ENCODE assay signal across 17 cellular contexts in the genomic region with DNA sequence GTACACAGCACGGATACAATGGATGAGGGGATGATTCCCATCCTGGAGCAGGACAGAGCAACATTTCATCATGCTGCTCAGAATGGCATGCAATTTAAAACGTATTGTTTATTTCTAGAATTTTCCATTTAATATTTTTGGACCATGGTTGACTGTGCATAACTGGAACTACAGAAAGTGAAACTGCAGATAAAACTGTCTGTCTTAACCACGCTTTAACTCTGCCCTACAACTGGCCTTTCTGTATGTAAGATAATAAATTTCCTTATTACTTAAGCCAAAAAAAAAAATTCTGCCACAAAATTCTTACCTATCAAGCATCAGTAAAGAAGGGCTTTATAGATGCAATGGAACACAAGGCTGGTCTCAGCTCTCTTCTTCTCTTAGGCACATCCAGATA. TPM values are rescaled to one million over a fixed set of nuclear protein-coding genes. Genes with fewer than 3 reads are reported as not detected.
"Had no signal": no experiment of that assay in that cellular context is flagged by ENCODE, and none has a peak within 500 bp of the region (broad histone marks: within the 10 kb centered on the region; RNA-seq: fewer than 3 reads in every experiment).

No MANE protein-coding gene starts in this region.

- DNase-seq: activated CD4-positive, CD25-positive, alpha-beta regulatory T cell treated with anti-CD3 and anti-CD28 coated beads, Interleukin-2, amount 50 U/mL, for 72 hours; activated CD8-positive, alpha-beta T cell treated with anti-CD3 and anti-CD28 coated beads for 36 hours; activated naive CD4-positive, alpha-beta T cell treated with anti-CD3 and anti-CD28 coated beads, Interleukin-2, amount 10 ng/mL, durations not matched to agents 7 days and 5 days; adrenal gland; endodermal cell; midbrain; naive thymus-derived CD4-positive, alpha-beta T cell; stimulated activated CD4-positive, alpha-beta T cell treated with anti-CD3 and anti-CD28 coated beads, Interleukin-4, amount 100 ng/mL, for 4 hours; stomach had no signal

- H3K27me3 ChIP-seq: adrenal gland, stomach had no signal

- H3K4me1 Mint-ChIP-seq: brain; central memory CD8-positive, alpha-beta T cell; endodermal cell had no signal

- H3K9ac ChIP-seq: parathyroid adenoma had no signal

- H3K9me3 ChIP-seq: adrenal gland, stomach, thoracic aorta had no signal

- H3K27me3 Mint-ChIP-seq: activated CD8-positive, alpha-beta T cell treated with anti-CD3 and anti-CD28 coated beads for 36 hours; activated naive CD4-positive, alpha-beta T cell treated with anti-CD3 and anti-CD28 coated beads, Interleukin-2, amount 10 ng/mL, durations not matched to agents 7 days and 5 days; brain; central memory CD8-positive, alpha-beta T cell; dendritic cell treated with granulocyte-macrophage colony-stimulating factor and Interleukin-4, amounts not matched to agents 40 ng/mL and 50 ng/mL, for 4 days; naive thymus-derived CD4-positive, alpha-beta T cell had no signal

- H3K79me2 ChIP-seq: parathyroid adenoma had no signal

- H3K4me3 Mint-ChIP-seq: activated CD8-positive, alpha-beta T cell treated with anti-CD3 and anti-CD28 coated beads for 36 hours; activated naive CD4-positive, alpha-beta T cell treated with anti-CD3 and anti-CD28 coated beads, Interleukin-2, amount 10 ng/mL, durations not matched to agents 7 days and 5 days; brain; central memory CD8-positive, alpha-beta T cell; dendritic cell treated with granulocyte-macrophage colony-stimulating factor and Interleukin-4, amounts not matched to agents 40 ng/mL and 50 ng/mL, for 4 days; endodermal cell; naive thymus-derived CD4-positive, alpha-beta T cell; T-helper 1 cell treated with Interleukin-12 subunit alpha and Interleukin-12 subunit beta and Interleukin-4 antibody, amounts not matched to agents 30 μg/mL and 1 μg/mL, for 36 hours had no signal

- H3K4me3 ChIP-seq: adrenal gland, lung, stomach, thoracic aorta had no signal

- ATAC-seq: activated CD8-positive, alpha-beta T cell treated with anti-CD3 and anti-CD28 coated beads for 36 hours; left colon; naive thymus-derived CD4-positive, alpha-beta T cell had no signal

- H3K27ac Mint-ChIP-seq: activated CD8-positive, alpha-beta T cell treated with anti-CD3 and anti-CD28 coated beads for 36 hours; activated naive CD4-positive, alpha-beta T cell treated with anti-CD3 and anti-CD28 coated beads, Interleukin-2, amount 10 ng/mL, durations not matched to agents 7 days and 5 days; dendritic cell treated with granulocyte-macrophage colony-stimulating factor and Interleukin-4, amounts not matched to agents 40 ng/mL and 50 ng/mL, for 4 days; endodermal cell; naive thymus-derived CD4-positive, alpha-beta T cell; T-helper 1 cell treated with Interleukin-12 subunit alpha and Interleukin-12 subunit beta and Interleukin-4 antibody, amounts not matched to agents 30 μg/mL and 1 μg/mL, for 36 hours had no signal

- H3K9me3 Mint-ChIP-seq: activated CD8-positive, alpha-beta T cell treated with anti-CD3 and anti-CD28 coated beads for 36 hours; activated naive CD4-positive, alpha-beta T cell treated with anti-CD3 and anti-CD28 coated beads, Interleukin-2, amount 10 ng/mL, durations not matched to agents 7 days and 5 days; central memory CD8-positive, alpha-beta T cell; dendritic cell treated with granulocyte-macrophage colony-stimulating factor and Interleukin-4, amounts not matched to agents 40 ng/mL and 50 ng/mL, for 4 days; naive thymus-derived CD4-positive, alpha-beta T cell; T-helper 1 cell treated with Interleukin-12 subunit alpha and Interleukin-12 subunit beta and Interleukin-4 antibody, amounts not matched to agents 30 μg/mL and 1 μg/mL, for 36 hours had no signal

- H3K27ac ChIP-seq: adrenal gland, parathyroid adenoma, thoracic aorta had no signal

- H2AFZ ChIP-seq: parathyroid adenoma had no signal

RNA-seq across cellular contexts. Expression of a gene that starts 45.8 kb away (rescaled TPM):
- total RNA-seq: activated CD8-positive, alpha-beta T cell treated with anti-CD3 and anti-CD28 coated beads for 36 hours had no signal

RNA-seq across cellular contexts. Expression of a gene that starts 52.3 kb away (rescaled TPM):
- total RNA-seq: activated CD8-positive, alpha-beta T cell treated with anti-CD3 and anti-CD28 coated beads for 36 hours had no signal
